In genomic region chr14:40838601-40839000, GRCh38 we compare ENCODE assay signal across 30 cellular contexts.
"Had no signal": no experiment of that assay in that cellular context is flagged by ENCODE, and none has a peak within 500 bp of the region (broad histone marks: within the 10 kb centered on the region; RNA-seq: fewer than 3 reads in every experiment).

No MANE protein-coding gene starts in this region.

- H3K27me3 ChIP-seq: ascending aorta, cardiac muscle cell had no signal

- DNase-seq: activated CD4-positive, alpha-beta memory T cell treated with anti-CD3 and anti-CD28 coated beads, Interleukin-2, amount 10 ng/mL, durations not matched to agents 7 days and 5 days; activated CD4-positive, alpha-beta T cell treated with anti-CD3 and anti-CD28 coated beads for 1 hour; activated CD4-positive, alpha-beta T cell treated with anti-CD3 and anti-CD28 coated beads for 36 hours; activated CD4-positive, alpha-beta T cell treated with anti-CD3 and anti-CD28 coated beads for 48 hours; activated CD4-positive, alpha-beta T cell treated with anti-CD3 and anti-CD28 coated beads, Interleukin-2, amount 10 ng/mL, durations not matched to agents 7 days and 5 days; activated CD4-positive, alpha-beta T cell treated with anti-CD3 and anti-CD28 coated beads, Interleukin-2, amount 50 U/mL, for 48 hours; activated CD4-positive, CD25-positive, alpha-beta regulatory T cell; activated CD8-positive, alpha-beta memory T cell treated with anti-CD3 and anti-CD28 coated beads for 24 hours; activated CD8-positive, alpha-beta memory T cell treated with anti-CD3 and anti-CD28 coated beads, Interleukin-2, amount 10 ng/mL, durations not matched to agents 7 days and 5 days; activated CD8-positive, alpha-beta memory T cell treated with anti-CD3 and anti-CD28 coated beads, Interleukin-2, amount 50 U/mL, for 48 hours; activated CD8-positive, alpha-beta T cell treated with anti-CD3 and anti-CD28 coated beads, Interleukin-2, amount 10 ng/mL, durations not matched to agents 7 days and 5 days; activated effector memory CD4-positive, alpha-beta T cell treated with Interleukin-2 at 50 U/mL for 16 hours; activated gamma-delta T cell; activated naive CD4-positive, alpha-beta T cell treated with anti-CD3 and anti-CD28 coated beads, Interleukin-2, amount 10 ng/mL, durations not matched to agents 7 days and 5 days; activated naive CD4-positive, alpha-beta T cell treated with Interleukin-2 at 50 U/mL for 16 hours; activated naive CD8-positive, alpha-beta T cell treated with anti-CD3 and anti-CD28 coated beads, Interleukin-2, amount 10 ng/mL, durations not matched to agents 7 days and 5 days; activated naive CD8-positive, alpha-beta T cell treated with anti-CD3 and anti-CD28 coated beads, Interleukin-2, amount 50 U/mL, for 24 hours; activated T-cell treated with anti-CD3 and anti-CD28 coated beads, Interleukin-2, amount 50 U/mL, for 24 hours; activated T-cell treated with anti-CD3 and anti-CD28 coated beads, Interleukin-2, amount 50 U/mL, for 48 hours; amygdala; anterior cingulate cortex; caudate nucleus; cerebellar nuclear complex; T-helper 2 cell; T-helper 9 cell; WERI-Rb-1 had no signal

- H3K9me3 ChIP-seq: ascending aorta had no signal

- H3K27ac ChIP-seq: ascending aorta, cardiac muscle cell, WERI-Rb-1 had no signal

- ATAC-seq: activated CD4-positive, alpha-beta T cell treated with anti-CD3 and anti-CD28 coated beads for 36 hours; activated CD4-positive, CD25-positive, alpha-beta regulatory T cell treated with anti-CD3 and anti-CD28 coated beads, Interleukin-2, amount 50 U/mL, for 24 hours; activated CD8-positive, alpha-beta memory T cell treated with anti-CD3 and anti-CD28 coated beads, Interleukin-2, amount 10 ng/mL, durations not matched to agents 7 days and 5 days; activated CD8-positive, alpha-beta T cell treated with anti-CD3 and anti-CD28 coated beads, Interleukin-2, amount 10 ng/mL, durations not matched to agents 7 days and 5 days; activated naive CD8-positive, alpha-beta T cell treated with anti-CD3 and anti-CD28 coated beads, Interleukin-2, amount 50 U/mL, for 24 hours; WTC11 had no signal

- H3K36me3 ChIP-seq: ascending aorta, cardiac muscle cell, WERI-Rb-1 had no signal

- H3K4me3 ChIP-seq: ascending aorta, cardiac muscle cell had no signal

- H3K4me1 ChIP-seq: ascending aorta had no signal
